ENCODE assay signal across 28 cellular contexts in the genomic region with DNA sequence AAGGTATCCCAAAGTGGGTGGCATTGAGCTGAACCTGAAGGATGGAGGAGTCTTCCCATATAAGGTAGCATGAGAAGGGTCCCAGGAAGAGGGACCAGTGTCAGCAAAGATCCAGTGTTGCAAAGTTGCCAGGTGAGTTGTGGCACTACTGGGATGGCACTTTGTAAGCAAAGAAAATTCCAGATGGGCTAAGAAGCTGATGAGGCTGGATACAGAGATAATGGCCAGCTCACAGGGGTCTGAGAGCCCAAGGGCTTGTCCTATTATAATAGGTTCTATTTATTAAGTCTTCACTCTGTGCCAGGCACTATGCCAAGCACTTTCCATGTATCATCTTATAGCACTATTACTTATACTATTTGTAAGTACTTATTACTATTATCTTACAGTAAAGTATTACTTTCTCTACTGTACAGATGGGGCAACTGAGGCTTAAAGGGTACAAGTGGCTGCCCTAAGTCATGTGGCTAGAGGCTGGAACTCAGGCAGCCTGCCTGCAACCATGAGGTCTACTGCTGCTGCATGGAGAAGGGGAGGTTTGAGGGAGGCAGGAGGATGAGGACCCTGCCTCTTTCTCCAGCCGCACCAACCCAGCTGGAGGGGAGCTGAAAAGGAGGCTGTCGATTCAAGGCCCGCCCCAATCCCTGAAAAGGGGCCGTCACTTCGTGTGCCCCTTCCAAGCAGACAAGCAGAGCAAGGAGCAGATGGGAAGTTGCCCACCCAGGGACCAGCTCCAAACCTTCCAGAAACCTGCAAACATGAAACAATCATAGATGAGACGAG.
A peak's percentile ranks its signal among the peaks of the same experiment; 100 is the strongest.
DNase-seq lines count a peak whose midpoint lies in the region; ATAC-seq, FAIRE-seq and TF ChIP-seq lines count a peak whose summit lies in the region.
"Had no signal": no experiment of that assay in that cellular context is flagged by ENCODE, and none has a peak within 500 bp of the region (broad histone marks: within the 10 kb centered on the region; RNA-seq: fewer than 3 reads in every experiment).

No MANE protein-coding gene starts in this region.

- no peak overlapping the region for H3K27ac Mint-ChIP-seq in activated CD4-positive, alpha-beta memory T cell treated with anti-CD3 and anti-CD28 coated beads, Interleukin-2, amount 10 ng/mL, durations not matched to agents 7 days and 5 days
- H3K27ac Mint-ChIP-seq in activated CD4-positive, alpha-beta memory T cell treated with anti-CD3 and anti-CD28 coated beads for 36 hours: no peak overlapping the region
- no peak overlapping the region for H3K27ac Mint-ChIP-seq in endodermal cell
- H3K27ac Mint-ChIP-seq: activated T-helper 1 cell treated with anti-CD3 and anti-CD28 coated beads, Interleukin-12 subunit alpha, Interleukin-12 subunit beta, Interleukin-2, Interleukin-4 antibody, amounts not matched to agents 30 ng/mL and 10 ng/mL and 1 ng/mL, durations not matched to agents 14 hours and 24 hours and 36 hours; dendritic cell treated with granulocyte-macrophage colony-stimulating factor and Interleukin-4, amounts not matched to agents 40 ng/mL and 50 ng/mL, for 4 days; T-helper 2 cell treated with Interferon-gamma antibody and Interleukin-4, amounts not matched to agents 5 μg/mL and 100 μg/mL, for 36 hours had no signal

- peak; percentile 13 for DNase-seq in activated CD4-positive, alpha-beta memory T cell treated with anti-CD3 and anti-CD28 coated beads, Interleukin-2, amount 10 ng/mL, durations not matched to agents 7 days and 5 days
- DNase-seq in activated CD4-positive, alpha-beta memory T cell treated with anti-CD3 and anti-CD28 coated beads for 36 hours: no peak
- DNase-seq in DND-41 (peak; percentile 25), endodermal cell (peak; percentile 48), sciatic nerve (ENCODE audit: low spot score) (peak; percentile 21), frontal cortex (ENCODE audit: low spot score in 2 of 2) (no peak), anterior cingulate cortex (lab: John Stamatoyannopoulos, UW) (no peak)
- DNase-seq: 8988T; activated CD4-positive, alpha-beta T cell treated with anti-CD3 and anti-CD28 coated beads, Interleukin-2, amount 50 U/mL, for 4 hours; foreskin fibroblast; hypothalamus; Karpas-422; NCI-H1048; NCI-H187 treated with DMSO at 0.1 percent for 48 hours; NCI-H226; NCI-H774; SK-N-SH; stimulated activated CD4-positive, alpha-beta T cell treated with anti-CD3 and anti-CD28 coated beads, Interleukin-4, amount 100 ng/mL, for 24 hours; stimulated activated naive CD8-positive, alpha-beta T cell treated with anti-CD3 and anti-CD28 coated beads, Interleukin-15, Interleukin-2, amounts not matched to agents 100 U/mL and 50 U/mL, for 24 hours had no signal

- H3K36me3 Mint-ChIP-seq in activated CD4-positive, alpha-beta memory T cell treated with anti-CD3 and anti-CD28 coated beads, Interleukin-2, amount 10 ng/mL, durations not matched to agents 7 days and 5 days (ENCODE audit: low read depth): no peaks in the 10 kb centered on the region
- H3K36me3 Mint-ChIP-seq in activated CD4-positive, alpha-beta memory T cell treated with anti-CD3 and anti-CD28 coated beads for 36 hours: no peaks in the 10 kb centered on the region
- H3K36me3 Mint-ChIP-seq in endodermal cell (ENCODE audit: low read depth): no peaks in the 10 kb centered on the region

- H3K27ac ChIP-seq in DND-41 (ENCODE audit: low read length): peak overlapping the region; percentile 96
- H3K27ac ChIP-seq in endodermal cell (ENCODE audit: low read depth, low read length): no peak overlapping the region
- H3K27ac ChIP-seq: epithelial cell of prostate, tibial nerve had no signal

- 71 to 82% methylated on average over 3 to 6 of the region's 6 CpGs for WGBS in endodermal cell (ENCODE audit: insufficient coverage in 1 of 2, insufficient read length in 1 of 2), 2 experiments

- H3K27me3 Mint-ChIP-seq in activated CD4-positive, alpha-beta memory T cell treated with anti-CD3 and anti-CD28 coated beads, Interleukin-2, amount 10 ng/mL, durations not matched to agents 7 days and 5 days: peaks cover 2% of the 10 kb centered on the region
- H3K27me3 Mint-ChIP-seq in activated CD4-positive, alpha-beta memory T cell treated with anti-CD3 and anti-CD28 coated beads for 36 hours: no peaks in the 10 kb centered on the region
- H3K27me3 Mint-ChIP-seq in endodermal cell (ENCODE audit: insufficient read depth): peaks cover 7% of the 10 kb centered on the region

- H3K4me2 ChIP-seq in DND-41 (ENCODE audit: insufficient read depth, low read length): peak overlapping the region; percentile 57; the same call in 1 of the 2 replicates
- H3K4me2 ChIP-seq: SK-N-SH had no signal

- H3K9ac ChIP-seq in DND-41 (ENCODE audit: low read depth, low read length) (peak overlapping the region; percentile 66), endodermal cell (ENCODE audit: extremely low read depth, low read length, poor library complexity, severe bottlenecking) (no peak overlapping the region)
- H3K9ac ChIP-seq: SK-N-SH had no signal

- no peaks in the 10 kb centered on the region for H3K36me3 ChIP-seq in DND-41 (ENCODE audit: insufficient read depth, low read length)
- H3K36me3 ChIP-seq in endodermal cell (ENCODE audit: control insufficient read depth, insufficient read depth, low read length): no peaks in the 10 kb centered on the region
- H3K36me3 ChIP-seq: tibial nerve had no signal

- POLR2A ChIA-PET in activated CD4-positive, alpha-beta memory T cell treated with anti-CD3 and anti-CD28 coated beads, Interleukin-2, amount 10 ng/mL, durations not matched to agents 7 days and 5 days (lab: Charles Lee): no interaction called here
- POLR2A ChIA-PET in activated CD4-positive, alpha-beta memory T cell treated with anti-CD3 and anti-CD28 coated beads for 36 hours (lab: Charles Lee): no interaction called here

- no peak for FAIRE-seq in frontal cortex (lab: Jason Lieb, UNC)
- FAIRE-seq: GM12891, islet of Langerhans had no signal

- H2AFZ ChIP-seq in DND-41 (ENCODE audit: low read depth, low read length): no peak overlapping the region

- H3K4me1 Mint-ChIP-seq in activated CD4-positive, alpha-beta memory T cell treated with anti-CD3 and anti-CD28 coated beads, Interleukin-2, amount 10 ng/mL, durations not matched to agents 7 days and 5 days: peaks cover 27% of the 10 kb centered on the region
- H3K4me1 Mint-ChIP-seq in activated CD4-positive, alpha-beta memory T cell treated with anti-CD3 and anti-CD28 coated beads for 36 hours (ENCODE audit: low read depth): peaks cover 27% of the 10 kb centered on the region
- peaks cover 4% of the 10 kb centered on the region for H3K4me1 Mint-ChIP-seq in endodermal cell

- H3K9me3 ChIP-seq in DND-41 (ENCODE audit: insufficient read depth, low read length, severe bottlenecking): no peaks in the 10 kb centered on the region
- no peaks in the 10 kb centered on the region for H3K9me3 ChIP-seq in endodermal cell (ENCODE audit: control insufficient read depth, low read length)
- H3K9me3 ChIP-seq: SK-N-SH, tibial nerve had no signal

- TF ChIP-seq CTCF in DND-41 (IDR thresholded peaks at IDR 0.05; ENCODE audit: borderline replicate concordance, extremely low read depth, low read length, poor library complexity, severe bottlenecking) (no peak), endodermal cell (conservative IDR thresholded peaks at IDR 0.05) (no peak)

- ATAC-seq in DND-41 (ENCODE audit: insufficient read depth, low read depth): no peak
- ATAC-seq in sciatic nerve: no peak
- no peak for ATAC-seq in HG02938 (IDR thresholded peaks at IDR 0.05; ENCODE audit: unreplicated experiment)
- ATAC-seq: stimulated activated naive CD8-positive, alpha-beta T cell treated with anti-CD3 and anti-CD28 coated beads, Interleukin-15, Interleukin-2, amounts not matched to agents 100 U/mL and 50 U/mL, for 24 hours had no signal

- intact Hi-C loops in activated CD4-positive, alpha-beta memory T cell treated with anti-CD3 and anti-CD28 coated beads for 36 hours (cut with micrococcal nuclease): no loop called here
- intact Hi-C loops in sciatic nerve (cut with DNase I): no loop called here

- H3K9me3 Mint-ChIP-seq in activated CD4-positive, alpha-beta memory T cell treated with anti-CD3 and anti-CD28 coated beads, Interleukin-2, amount 10 ng/mL, durations not matched to agents 7 days and 5 days: no peaks in the 10 kb centered on the region
- no peaks in the 10 kb centered on the region for H3K9me3 Mint-ChIP-seq in activated CD4-positive, alpha-beta memory T cell treated with anti-CD3 and anti-CD28 coated beads for 36 hours
- H3K9me3 Mint-ChIP-seq in endodermal cell: no peaks in the 10 kb centered on the region
- H3K9me3 Mint-ChIP-seq: activated T-helper 1 cell treated with anti-CD3 and anti-CD28 coated beads, Interleukin-12 subunit alpha, Interleukin-12 subunit beta, Interleukin-2, Interleukin-4 antibody, amounts not matched to agents 30 ng/mL and 10 ng/mL and 1 ng/mL, durations not matched to agents 14 hours and 24 hours and 36 hours; dendritic cell treated with granulocyte-macrophage colony-stimulating factor and Interleukin-4, amounts not matched to agents 40 ng/mL and 50 ng/mL, for 4 days; T-helper 2 cell treated with Interferon-gamma antibody and Interleukin-4, amounts not matched to agents 5 μg/mL and 100 μg/mL, for 36 hours had no signal

- CTCF ChIA-PET in activated CD4-positive, alpha-beta memory T cell treated with anti-CD3 and anti-CD28 coated beads, Interleukin-2, amount 10 ng/mL, durations not matched to agents 7 days and 5 days (lab: Charles Lee): no interaction called here
- CTCF ChIA-PET in activated CD4-positive, alpha-beta memory T cell treated with anti-CD3 and anti-CD28 coated beads for 36 hours (lab: Charles Lee): interaction anchor here (0.6 kb wide), 1 partner anchor 417 kb away, joined by 3 read pairs; no protein-coding TSS in a partner anchor

- H4K20me1 ChIP-seq in DND-41 (ENCODE audit: insufficient read depth, low read length): no peaks in the 10 kb centered on the region

- H3K4me3 Mint-ChIP-seq in activated CD4-positive, alpha-beta memory T cell treated with anti-CD3 and anti-CD28 coated beads, Interleukin-2, amount 10 ng/mL, durations not matched to agents 7 days and 5 days: no peak overlapping the region
- no peak overlapping the region for H3K4me3 Mint-ChIP-seq in activated CD4-positive, alpha-beta memory T cell treated with anti-CD3 and anti-CD28 coated beads for 36 hours
- H3K4me3 Mint-ChIP-seq in endodermal cell: no peak overlapping the region
- H3K4me3 Mint-ChIP-seq: activated T-helper 1 cell treated with anti-CD3 and anti-CD28 coated beads, Interleukin-12 subunit alpha, Interleukin-12 subunit beta, Interleukin-2, Interleukin-4 antibody, amounts not matched to agents 30 ng/mL and 10 ng/mL and 1 ng/mL, durations not matched to agents 14 hours and 24 hours and 36 hours; dendritic cell treated with granulocyte-macrophage colony-stimulating factor and Interleukin-4, amounts not matched to agents 40 ng/mL and 50 ng/mL, for 4 days; T-helper 2 cell treated with Interferon-gamma antibody and Interleukin-4, amounts not matched to agents 5 μg/mL and 100 μg/mL, for 36 hours had no signal

- H3K27me3 ChIP-seq in DND-41 (ENCODE audit: insufficient read depth, low read length, poor library complexity): no peaks in the 10 kb centered on the region
- no peaks in the 10 kb centered on the region for H3K27me3 ChIP-seq in endodermal cell (ENCODE audit: control insufficient read depth, insufficient read depth, low read length, poor library complexity, severe bottlenecking)

- peaks cover 68% of the 10 kb centered on the region for H3K4me1 ChIP-seq in DND-41 (ENCODE audit: insufficient read depth, low read length)
- no peaks in the 10 kb centered on the region for H3K4me1 ChIP-seq in endodermal cell (ENCODE audit: control insufficient read depth, insufficient read depth, low read length)

- H3K4me3 ChIP-seq in DND-41 (ENCODE audit: low read depth in 1 of 2, low read length in 2 of 2) (no peak overlapping the region), endodermal cell (ENCODE audit: low read length) (no peak overlapping the region)
- H3K4me3 ChIP-seq: lung, tibial nerve had no signal

- no peaks in the 10 kb centered on the region for H3K79me2 ChIP-seq in DND-41 (ENCODE audit: insufficient read depth, low read length)

Comparison
In these comparisons a context has a peak if more than half of its experiments do, and no peak if none do; other contexts are left out.
1. DNase-seq: peak in activated CD4-positive, alpha-beta memory T cell treated with anti-CD3 and anti-CD28 coated beads, Interleukin-2, amount 10 ng/mL, durations not matched to agents 7 days and 5 days (single experiment), DND-41 (single experiment), endodermal cell (single experiment) and sciatic nerve (single experiment); none in activated CD4-positive, alpha-beta memory T cell treated with anti-CD3 and anti-CD28 coated beads for 36 hours (single experiment), frontal cortex (0 of 2) and anterior cingulate cortex (0 of 58).